Comparison of ENCODE assay signal across 8 cellular contexts in genomic region chr17:74513987-74514631, GRCh38. TPM values are rescaled to one million over a fixed set of nuclear protein-coding genes. Genes with fewer than 3 reads are reported as not detected.
DNase-seq lines count a peak whose midpoint lies in the region; ATAC-seq and TF ChIP-seq lines count a peak whose summit lies in the region.

No MANE protein-coding gene starts in this region.

- no peak overlapping the region for H3K4me3 ChIP-seq in fibroblast of villous mesenchyme (ENCODE audit: low read depth, low read length)

- no peak for ATAC-seq in GM21825 (IDR thresholded peaks at IDR 0.05; ENCODE audit: unreplicated experiment)
- ATAC-seq in HG02981 (IDR thresholded peaks at IDR 0.05; ENCODE audit: unreplicated experiment): no peak

- peak; percentile 100 for DNase-seq in DMS153 (lab: John Stamatoyannopoulos, UW)
- DNase-seq in LoVo (ENCODE audit: low spot score): peak; percentile 7
- peak; percentile 40 for DNase-seq in activated T-cell treated with anti-CD3 and anti-CD28 coated beads for 48 hours (ENCODE audit: low read depth)
- DNase-seq in fibroblast of villous mesenchyme (ENCODE audit: low read depth): peak; percentile 69
- DNase-seq in stimulated activated naive CD4-positive, alpha-beta T cell treated with Interleukin-2 at 50 U/mL for 16 hours (lab: John Stamatoyannopoulos, UW): peak; percentile 10
- no peak for DNase-seq in NCI-H748 treated with DMSO at 0.1 percent for 48 hours (lab: John Stamatoyannopoulos, UW)

- TF ChIP-seq CTCF in fibroblast of villous mesenchyme (IDR thresholded peaks at IDR 0.05; ENCODE audit: insufficient read depth, low read depth, low read length): no peak

RNA-seq across cellular contexts. Expression of gene CD300LB, which starts 17.2 kb away (rescaled TPM):
- total RNA-seq in fibroblast of villous mesenchyme: not detected in 2 replicates

RNA-seq across cellular contexts. Expression of gene CD300C, which starts 31.8 kb away (rescaled TPM):
- total RNA-seq in fibroblast of villous mesenchyme: not detected in 2 replicates

RNA-seq across cellular contexts. Expression of gene CD300A, which starts 47.7 kb away (rescaled TPM):
- not detected in 2 replicates for total RNA-seq in fibroblast of villous mesenchyme

RNA-seq across cellular contexts. Expression of gene CD300H, which starts 53.2 kb away (rescaled TPM):
- not detected in 2 replicates for total RNA-seq in fibroblast of villous mesenchyme
